Comparison of ENCODE assay signal across 16 cellular contexts in the genomic region with DNA sequence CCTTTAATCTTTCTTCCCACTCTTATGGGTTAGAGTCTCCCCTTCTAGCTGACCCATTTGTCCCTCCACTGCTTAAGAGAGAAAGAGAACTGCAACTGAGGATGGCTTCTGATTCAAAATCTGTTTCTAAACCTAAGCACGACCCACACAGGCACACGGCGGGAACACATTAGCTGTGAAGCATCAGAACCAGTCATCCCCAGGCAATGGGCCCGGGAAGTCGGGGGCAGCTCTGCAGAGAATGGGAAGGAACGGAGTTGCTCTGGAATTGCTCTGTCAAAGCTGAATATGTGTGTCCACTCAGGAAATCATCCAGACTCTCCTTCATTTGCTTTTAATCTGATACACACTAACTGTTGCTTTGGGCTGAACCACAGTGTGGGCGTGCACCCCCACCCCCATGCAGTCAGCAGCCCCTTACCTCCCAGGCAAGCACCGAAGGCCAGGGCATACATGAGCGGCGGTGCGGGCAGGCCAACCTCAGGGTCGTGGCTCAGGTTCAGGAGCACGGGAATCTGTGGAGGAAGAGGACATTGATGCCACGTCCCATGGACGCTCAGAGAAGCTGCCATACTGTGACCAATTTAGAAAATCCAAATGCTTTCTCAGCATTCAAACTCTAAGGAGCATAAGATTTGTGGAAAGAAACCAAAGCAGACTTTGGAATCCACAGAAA.
"Had no signal": no experiment of that assay in that cellular context is flagged by ENCODE, and none has a peak within 500 bp of the region (broad histone marks: within the 10 kb centered on the region; RNA-seq: fewer than 3 reads in every experiment).

No MANE protein-coding gene starts in this region.

- H3K4me3 ChIP-seq: colonic mucosa, heart left ventricle, left ventricle myocardium inferior, lower lobe of right lung, smooth muscle cell, suprapubic skin, thyroid gland, uterus had no signal

- H3K36me3 ChIP-seq: colonic mucosa, heart left ventricle, left ventricle myocardium inferior, lower lobe of right lung, neutrophil, suprapubic skin, thyroid gland, uterus had no signal

- H3K27ac ChIP-seq: colonic mucosa, heart left ventricle, left ventricle myocardium inferior, lower lobe of right lung, neutrophil, suprapubic skin, thyroid gland, uterus had no signal

- H3K4me1 ChIP-seq: colonic mucosa, heart left ventricle, left ventricle myocardium inferior, lower lobe of right lung, suprapubic skin, thyroid gland, uterus had no signal

- H3K27me3 ChIP-seq: colonic mucosa, heart left ventricle, neutrophil, suprapubic skin, thyroid gland, uterus had no signal

- H3K9me3 ChIP-seq: colonic mucosa, lower lobe of right lung, neutrophil, suprapubic skin, thyroid gland had no signal

- DNase-seq: colonic mucosa; dermis blood vessel endothelial cell; effector CD4-positive, alpha-beta T cell; endodermal cell; heart left ventricle; hippocampal formation; left ventricle myocardium inferior; lower lobe of right lung; midbrain; stimulated activated CD4-positive, alpha-beta T cell treated with anti-CD3 and anti-CD28 coated beads, Interleukin-2, amount 100 ng/mL, for 48 hours; stimulated activated naive CD4-positive, alpha-beta T cell treated with Interleukin-2 at 50 U/mL for 16 hours; thyroid gland; uterus had no signal
